9 cellular contexts compared by ENCODE assay signal in genomic region chr3:25897019-25897418, GRCh38.
DNase-seq lines count a peak whose midpoint lies in the region; ATAC-seq, FAIRE-seq and TF ChIP-seq lines count a peak whose summit lies in the region.
"Had no signal": no experiment of that assay in that cellular context is flagged by ENCODE, and none has a peak within 500 bp of the region (broad histone marks: within the 10 kb centered on the region; RNA-seq: fewer than 3 reads in every experiment).

No MANE protein-coding gene starts in this region.

- no peaks in the 10 kb centered on the region for H4K20me1 ChIP-seq in SU-DHL-6 (ENCODE audit: low read depth, low read length)

- no peaks in the 10 kb centered on the region for H3K4me1 ChIP-seq in pancreas

- H3K27me3 ChIP-seq in SU-DHL-6 (ENCODE audit: low read length) (no peaks in the 10 kb centered on the region), pancreas (no peaks in the 10 kb centered on the region)

- H3K79me2 ChIP-seq in SU-DHL-6 (ENCODE audit: insufficient read depth, low read length) = no peaks in the 10 kb centered on the region

- H3K36me3 ChIP-seq in SU-DHL-6 (ENCODE audit: low read length) (no peaks in the 10 kb centered on the region), pancreas (no peaks in the 10 kb centered on the region)

- H3K4me3 Mint-ChIP-seq in progenitor cell of endocrine pancreas (ENCODE audit: low read depth) = no peak overlapping the region
- H3K4me3 Mint-ChIP-seq: activated naive CD8-positive, alpha-beta T cell treated with anti-CD3 and anti-CD28 coated beads, Interleukin-2, amount 10 ng/mL, durations not matched to agents 7 days and 5 days had no signal

- no peak overlapping the region for H3K9ac ChIP-seq in SU-DHL-6 (ENCODE audit: low read length)

- H3K9me3 ChIP-seq in SU-DHL-6 (ENCODE audit: insufficient read depth, low read length) (no peaks in the 10 kb centered on the region), pancreas (no peaks in the 10 kb centered on the region)

- H3K27me3 Mint-ChIP-seq in progenitor cell of endocrine pancreas = no peaks in the 10 kb centered on the region
- H3K27me3 Mint-ChIP-seq: activated naive CD8-positive, alpha-beta T cell treated with anti-CD3 and anti-CD28 coated beads, Interleukin-2, amount 10 ng/mL, durations not matched to agents 7 days and 5 days had no signal

- intact Hi-C loops in pancreas (cut with DNase I) = no loop called here

- H3K9me2 ChIP-seq in SU-DHL-6 (replicated peaks; ENCODE audit: insufficient read depth, low read length) = no peaks in the 10 kb centered on the region

- H3K27ac ChIP-seq in SU-DHL-6 (ENCODE audit: low read depth, low read length) (no peak overlapping the region), pancreas (no peak overlapping the region)

- ATAC-seq in HG03139 (IDR thresholded peaks at IDR 0.05; ENCODE audit: unreplicated experiment) = peak; percentile 51
- ATAC-seq in HG03196 (IDR thresholded peaks at IDR 0.05; ENCODE audit: unreplicated experiment) = no peak
- no peak for ATAC-seq in pancreas

- WGBS in pancreas, 2 donors = 77 to 82% methylated on average over 6 of the region's 6 CpGs

- no peaks in the 10 kb centered on the region for H3K9me3 Mint-ChIP-seq in progenitor cell of endocrine pancreas (ENCODE audit: low read depth)
- H3K9me3 Mint-ChIP-seq: activated naive CD8-positive, alpha-beta T cell treated with anti-CD3 and anti-CD28 coated beads, Interleukin-2, amount 10 ng/mL, durations not matched to agents 7 days and 5 days had no signal

- peak; percentile 3 for DNase-seq in stimulated activated CD4-positive, alpha-beta T cell treated with anti-CD3 and anti-CD28 coated beads, Interleukin-15, amount 100 ng/mL, for 24 hours
- no peak for DNase-seq in stimulated activated CD4-positive, alpha-beta T cell treated with anti-CD3 and anti-CD28 coated beads, Interleukin-4, amount 100 ng/mL, for 24 hours
- DNase-seq in progenitor cell of endocrine pancreas (ENCODE audit: low spot score, unreplicated experiment) = no peak
- no peak for DNase-seq in pancreas
- DNase-seq in pons (ENCODE audit: low spot score) = no peak
- DNase-seq: activated naive CD8-positive, alpha-beta T cell treated with anti-CD3 and anti-CD28 coated beads, Interleukin-2, amount 10 ng/mL, durations not matched to agents 7 days and 5 days had no signal

- TF ChIP-seq CTCF in SU-DHL-6 (IDR thresholded peaks at IDR 0.05; ENCODE audit: insufficient read depth, low read length, poor library complexity, severe bottlenecking) (peak; percentile 66), progenitor cell of endocrine pancreas (IDR thresholded peaks at IDR 0.05; ENCODE audit: unreplicated experiment) (peak; percentile 59), pancreas (IDR thresholded peaks at IDR 0.05) (no peak)

- H3K27ac Mint-ChIP-seq in progenitor cell of endocrine pancreas = no peak overlapping the region
- H3K27ac Mint-ChIP-seq: activated naive CD8-positive, alpha-beta T cell treated with anti-CD3 and anti-CD28 coated beads, Interleukin-2, amount 10 ng/mL, durations not matched to agents 7 days and 5 days had no signal

- H3K36me3 Mint-ChIP-seq in progenitor cell of endocrine pancreas (ENCODE audit: insufficient read depth) = no peaks in the 10 kb centered on the region
- H3K36me3 Mint-ChIP-seq: activated naive CD8-positive, alpha-beta T cell treated with anti-CD3 and anti-CD28 coated beads, Interleukin-2, amount 10 ng/mL, durations not matched to agents 7 days and 5 days had no signal

- no peak overlapping the region for H3K4me3 ChIP-seq in SU-DHL-6 (ENCODE audit: insufficient read depth, low read length, poor library complexity, severe bottlenecking)
- H3K4me3 ChIP-seq in pancreas = no peak overlapping the region

- H3K4me1 Mint-ChIP-seq in progenitor cell of endocrine pancreas (ENCODE audit: low read depth) = no peaks in the 10 kb centered on the region

- no peak for FAIRE-seq in pancreas (lab: Jason Lieb, UNC)

- no peak overlapping the region for H3K4me2 ChIP-seq in SU-DHL-6 (ENCODE audit: low read depth, low read length, poor library complexity, severe bottlenecking)

- no peaks in the 10 kb centered on the region for H3F3A ChIP-seq in SU-DHL-6 (ENCODE audit: insufficient read depth)

- no peak overlapping the region for H2AFZ ChIP-seq in SU-DHL-6 (ENCODE audit: low read depth, low read length, severe bottlenecking)

Comparison
In these comparisons a context has a peak if more than half of its experiments do, and no peak if none do; other contexts are left out.
1. CTCF ChIP-seq: peak in SU-DHL-6 (single experiment) and progenitor cell of endocrine pancreas (single experiment); none in pancreas (0 of 4).